ENCODE assay signal across 10 cellular contexts in the genomic region with DNA sequence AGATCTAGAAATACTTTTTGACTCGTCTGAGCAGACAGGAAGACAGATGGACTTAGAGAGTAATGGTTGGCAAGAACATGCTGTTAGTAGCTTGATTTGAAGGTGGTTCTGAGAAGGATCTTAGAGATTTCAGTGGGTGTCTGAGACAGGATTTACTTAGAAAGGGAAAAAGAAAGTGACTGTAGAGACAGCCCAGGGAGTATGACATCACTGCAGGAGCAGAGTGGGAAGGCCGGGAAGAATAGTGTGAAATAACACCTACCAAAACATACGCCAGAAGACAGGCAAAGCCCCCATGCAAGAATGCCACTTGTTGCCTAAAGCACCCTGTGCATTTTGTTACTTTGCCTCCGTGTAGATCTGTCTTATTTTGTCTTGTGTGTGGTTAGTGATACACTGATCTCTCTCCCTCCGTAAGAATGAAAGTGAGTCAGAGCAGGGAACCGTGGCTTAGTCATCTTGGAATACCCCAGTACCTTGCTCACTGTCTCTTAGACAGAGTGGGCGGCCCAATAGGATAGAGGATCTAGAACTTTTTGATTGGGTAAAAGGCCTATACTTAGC.
A peak's percentile ranks its signal among the peaks of the same experiment; 100 is the strongest.
DNase-seq lines count a peak whose midpoint lies in the region; ATAC-seq, FAIRE-seq and TF ChIP-seq lines count a peak whose summit lies in the region.
"Had no signal": no experiment of that assay in that cellular context is flagged by ENCODE, and none has a peak within 500 bp of the region (broad histone marks: within the 10 kb centered on the region; RNA-seq: fewer than 3 reads in every experiment).

No MANE protein-coding gene starts in this region.

- H3K36me3 ChIP-seq in Peyer's patch (no peaks in the 10 kb centered on the region), bronchial epithelial cell (ENCODE audit: control insufficient read depth, insufficient read depth, low read length) (no peaks in the 10 kb centered on the region), mesendoderm (ENCODE audit: control insufficient read depth, insufficient read depth, low read length) (no peaks in the 10 kb centered on the region)
- H3K36me3 ChIP-seq: BLaER1 treated with 17β-estradiol and CSF1 and Interleukin-3, amounts not matched to agents 10 nM and 100 nM had no signal

- H3K4me3 ChIP-seq in Peyer's patch (peak overlapping the region in 3 of 4 donors; percentile 3 to 40 (median 30)), bronchial epithelial cell (ENCODE audit: low read depth, low read length) (peak overlapping the region; percentile 3), mesendoderm (ENCODE audit: low read length) (no peak overlapping the region)
- H3K4me3 ChIP-seq: BLaER1 treated with 17β-estradiol and CSF1 and Interleukin-3, amounts not matched to agents 10 nM and 100 nM had no signal

- H3K9ac ChIP-seq in mesendoderm (ENCODE audit: low read length): no peak overlapping the region
- H3K9ac ChIP-seq: BLaER1 treated with 17β-estradiol and CSF1 and Interleukin-3, amounts not matched to agents 10 nM and 100 nM had no signal

- no peak overlapping the region for H3K18ac ChIP-seq in mesendoderm (ENCODE audit: low read length)

- no peaks in the 10 kb centered on the region for H3K9me3 ChIP-seq in Peyer's patch
- H3K9me3 ChIP-seq: BLaER1 treated with 17β-estradiol and CSF1 and Interleukin-3, amounts not matched to agents 10 nM and 100 nM had no signal

- peak overlapping the region in 3 of 4 donors; percentile 50 to 80 (median 61) for H3K27ac ChIP-seq in Peyer's patch
- no peak overlapping the region for H3K27ac ChIP-seq in mesendoderm (ENCODE audit: low read depth, low read length)
- H3K27ac ChIP-seq: BLaER1 treated with 17β-estradiol and CSF1 and Interleukin-3, amounts not matched to agents 10 nM and 100 nM had no signal

- H4K5ac ChIP-seq in mesendoderm (ENCODE audit: low read length): no peak overlapping the region

- no peak overlapping the region for H3K56ac ChIP-seq in mesendoderm (ENCODE audit: low read length)

- H3K23ac ChIP-seq in mesendoderm (ENCODE audit: low read length): no peak overlapping the region

- H2BK120ac ChIP-seq in mesendoderm (ENCODE audit: low read depth, low read length): no peak overlapping the region

- no peak for ATAC-seq in GM18519 (IDR thresholded peaks at IDR 0.05; ENCODE audit: low FRiP score, unreplicated experiment)

- peak; percentile 83 for FAIRE-seq in bronchial epithelial cell (lab: Jason Lieb, UNC)

- H3K79me2 ChIP-seq in mesendoderm (ENCODE audit: control insufficient read depth, insufficient read depth, low read length): no peaks in the 10 kb centered on the region

- peak; percentile 21 to 44 for DNase-seq in activated CD4-positive, alpha-beta T cell treated with anti-CD3 and anti-CD28 coated beads for 24 hours (ENCODE audit: low read depth in 2 of 2)
- no peak for DNase-seq in activated CD4-positive, alpha-beta T cell treated with anti-CD3 and anti-CD28 coated beads, Interleukin-2, amount 50 U/mL, for 1 hour
- DNase-seq in Peyer's patch (peak in 2 of 3 donors; percentile 47 to 64), bronchial epithelial cell (ENCODE audit: low read depth) (peak; percentile 99), mesendoderm (peak; percentile 78), NCI-H345 (lab: John Stamatoyannopoulos, UW) (no peak)
- DNase-seq in stimulated activated CD8-positive, alpha-beta memory T cell treated with anti-CD3 and anti-CD28 coated beads, Interleukin-4, amount 100 ng/mL, for 48 hours: peak; percentile 60
- DNase-seq: activated naive CD8-positive, alpha-beta T cell treated with anti-CD3 and anti-CD28 coated beads, Interleukin-2, amount 10 ng/mL, durations not matched to agents 7 days and 5 days had no signal

- no peak overlapping the region for H2BK5ac ChIP-seq in mesendoderm (ENCODE audit: low read length)

- no peak overlapping the region for H3K4me2 ChIP-seq in mesendoderm (ENCODE audit: low read length)
- H3K4me2 ChIP-seq: BLaER1 treated with 17β-estradiol and CSF1 and Interleukin-3, amounts not matched to agents 10 nM and 100 nM had no signal

- H4K8ac ChIP-seq in mesendoderm (ENCODE audit: low read depth, low read length): no peak overlapping the region

- no peak for TF ChIP-seq POLR2A in Peyer's patch (IDR thresholded peaks at IDR 0.05)

- no peaks in the 10 kb centered on the region for H3K27me3 ChIP-seq in Peyer's patch
- no peaks in the 10 kb centered on the region for H3K27me3 ChIP-seq in bronchial epithelial cell (ENCODE audit: control insufficient read depth, insufficient read depth, low read length)
- no peaks in the 10 kb centered on the region for H3K27me3 ChIP-seq in mesendoderm (ENCODE audit: insufficient read depth, low read length, poor library complexity)
- H3K27me3 ChIP-seq: BLaER1 treated with 17β-estradiol and CSF1 and Interleukin-3, amounts not matched to agents 10 nM and 100 nM had no signal

- H3K79me1 ChIP-seq in mesendoderm (ENCODE audit: low read length): no peaks in the 10 kb centered on the region

- no peak overlapping the region for H2BK15ac ChIP-seq in mesendoderm (replicated peaks; ENCODE audit: low read depth)

- no peak overlapping the region for H3K4ac ChIP-seq in mesendoderm (ENCODE audit: low read depth, low read length)

- WGBS in mesendoderm (ENCODE audit: extremely low coverage, insufficient coverage, low lambda C conversion rate): no CpG with 5 or more reads among the region's 7 CpGs

- TF ChIP-seq CTCF in Peyer's patch (IDR thresholded peaks at IDR 0.05) (no peak), bronchial epithelial cell (IDR thresholded peaks at IDR 0.05; ENCODE audit: insufficient read depth, low read length, severe bottlenecking) (no peak)

- H3K4me1 ChIP-seq in Peyer's patch: no peaks in the 10 kb centered on the region
- peaks cover 8% of the 10 kb centered on the region for H3K4me1 ChIP-seq in mesendoderm (ENCODE audit: control insufficient read depth, low read depth, low read length)
- H3K4me1 ChIP-seq: BLaER1 treated with 17β-estradiol and CSF1 and Interleukin-3, amounts not matched to agents 10 nM and 100 nM had no signal

- H2AK5ac ChIP-seq in mesendoderm (ENCODE audit: low read length): no peak overlapping the region

Comparison
In these comparisons a context has a peak if more than half of its experiments do, and no peak if none do; other contexts are left out.
1. DNase-seq: peak in activated CD4-positive, alpha-beta T cell treated with anti-CD3 and anti-CD28 coated beads for 24 hours (2 of 2), Peyer's patch (2 of 3), bronchial epithelial cell (single experiment), mesendoderm (single experiment) and stimulated activated CD8-positive, alpha-beta memory T cell treated with anti-CD3 and anti-CD28 coated beads, Interleukin-4, amount 100 ng/mL, for 48 hours (single experiment); none in activated CD4-positive, alpha-beta T cell treated with anti-CD3 and anti-CD28 coated beads, Interleukin-2, amount 50 U/mL, for 1 hour (single experiment) and NCI-H345 (single experiment).